15 cellular contexts compared by ENCODE assay signal in the genomic region with DNA sequence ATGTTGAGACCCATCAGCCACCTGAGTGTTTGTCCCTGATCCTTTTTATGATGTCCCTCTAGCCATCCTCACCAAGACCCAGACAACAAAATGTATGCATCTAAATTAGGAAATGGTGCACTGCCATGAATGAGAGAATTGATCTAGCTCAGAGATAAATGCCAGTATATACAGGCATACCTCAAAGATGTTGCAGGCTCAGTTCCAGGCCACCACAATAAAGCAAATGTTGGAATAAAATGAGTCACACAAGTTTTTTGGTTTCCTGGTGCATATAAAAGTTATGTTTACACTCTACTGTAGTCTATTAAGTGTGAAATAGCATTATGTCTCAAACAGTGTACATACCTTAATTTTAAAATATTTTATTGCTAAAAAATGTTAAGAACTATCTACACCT.
"Had no signal": no experiment of that assay in that cellular context is flagged by ENCODE, and none has a peak within 500 bp of the region (broad histone marks: within the 10 kb centered on the region; RNA-seq: fewer than 3 reads in every experiment).

No MANE protein-coding gene starts in this region.

- H3K27ac ChIP-seq: hepatocyte, testis had no signal

- H3K9me3 Mint-ChIP-seq: activated naive CD4-positive, alpha-beta T cell treated with anti-CD3 and anti-CD28 coated beads, Interleukin-2, amount 10 ng/mL, durations not matched to agents 7 days and 5 days; stimulated activated naive CD8-positive, alpha-beta T cell treated with anti-CD3 and anti-CD28 coated beads, Interleukin-15, amount 100 ng/mL, for 72 hours; type B pancreatic cell had no signal

- H3K4me2 ChIP-seq: hepatocyte, smooth muscle cell had no signal

- H3K4me3 ChIP-seq: hepatocyte, smooth muscle cell, testis had no signal

- H3K4me1 Mint-ChIP-seq: nephron had no signal

- H3K27ac Mint-ChIP-seq: activated naive CD4-positive, alpha-beta T cell treated with anti-CD3 and anti-CD28 coated beads, Interleukin-2, amount 10 ng/mL, durations not matched to agents 7 days and 5 days; nephron; stimulated activated naive CD8-positive, alpha-beta T cell treated with anti-CD3 and anti-CD28 coated beads, Interleukin-15, amount 100 ng/mL, for 72 hours; type B pancreatic cell had no signal

- H3K36me3 Mint-ChIP-seq: activated naive CD4-positive, alpha-beta T cell treated with anti-CD3 and anti-CD28 coated beads, Interleukin-2, amount 10 ng/mL, durations not matched to agents 7 days and 5 days; type B pancreatic cell had no signal

- H3K4me3 Mint-ChIP-seq: activated naive CD4-positive, alpha-beta T cell treated with anti-CD3 and anti-CD28 coated beads, Interleukin-2, amount 10 ng/mL, durations not matched to agents 7 days and 5 days; nephron; stimulated activated naive CD8-positive, alpha-beta T cell treated with anti-CD3 and anti-CD28 coated beads, Interleukin-15, amount 100 ng/mL, for 72 hours; type B pancreatic cell had no signal

- H3K4me1 ChIP-seq: testis had no signal

- H3K79me2 ChIP-seq: hepatocyte had no signal

- H2AFZ ChIP-seq: hepatocyte had no signal

- H3K9me3 ChIP-seq: testis had no signal

- ATAC-seq: left cardiac atrium; sciatic nerve; stimulated activated naive CD8-positive, alpha-beta T cell treated with anti-CD3 and anti-CD28 coated beads, Interleukin-15, amount 100 ng/mL, for 72 hours had no signal

- H3K27me3 Mint-ChIP-seq: stimulated activated naive CD8-positive, alpha-beta T cell treated with anti-CD3 and anti-CD28 coated beads, Interleukin-15, amount 100 ng/mL, for 72 hours had no signal

- H3K27me3 ChIP-seq: hepatocyte, testis had no signal

- DNase-seq: activated CD4-positive, alpha-beta T cell treated with anti-CD3 and anti-CD28 coated beads, Interleukin-2, amount 50 U/mL, for 4 hours; activated effector memory CD4-positive, alpha-beta T cell treated with Interleukin-2 at 50 U/mL for 16 hours; activated naive CD4-positive, alpha-beta T cell treated with anti-CD3 and anti-CD28 coated beads, Interleukin-2, amount 10 ng/mL, durations not matched to agents 7 days and 5 days; activated T-cell treated with anti-CD3 and anti-CD28 coated beads, Interleukin-2, amount 50 U/mL, for 1 hour; left cardiac atrium; nucleus accumbens; stimulated activated CD4-positive, alpha-beta T cell treated with anti-CD3 and anti-CD28 coated beads, Interleukin-4, amount 100 ng/mL, for 1 hour; stimulated activated naive CD8-positive, alpha-beta T cell treated with anti-CD3 and anti-CD28 coated beads, Interleukin-15, amount 100 ng/mL, for 72 hours; T-helper 9 cell; testis had no signal
